In the genomic region with DNA sequence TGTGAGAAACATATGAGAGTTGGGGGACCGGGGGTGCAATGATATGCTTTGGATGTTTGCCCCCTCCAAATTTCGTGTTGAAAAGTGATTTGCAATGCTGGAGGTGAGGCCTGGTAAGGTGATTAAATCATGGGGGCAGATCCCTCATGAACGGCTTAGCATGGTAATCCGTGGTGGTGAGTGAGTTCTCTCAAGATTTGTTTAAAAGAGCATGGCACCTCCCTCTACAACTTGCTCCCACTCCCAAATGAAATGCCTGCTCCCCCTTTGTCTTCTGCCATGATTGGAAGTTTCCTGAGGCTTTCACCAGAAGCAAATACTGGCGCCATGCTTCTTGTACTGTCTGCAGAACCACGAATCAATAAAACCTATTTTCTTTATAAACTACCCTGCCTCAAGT, we compare ENCODE assay signal across 8 cellular contexts. TPM values are rescaled to one million over a fixed set of nuclear protein-coding genes. Genes with fewer than 3 reads are reported as not detected.
A peak's percentile ranks its signal among the peaks of the same experiment; 100 is the strongest.
DNase-seq lines count a peak whose midpoint lies in the region; ATAC-seq and TF ChIP-seq lines count a peak whose summit lies in the region.

No MANE protein-coding gene starts in this region.

- peaks cover 71% of the 10 kb centered on the region for H3K79me2 ChIP-seq in hepatocyte

- peak overlapping the region; percentile 40 for H3K27ac Mint-ChIP-seq in stimulated activated naive CD8-positive, alpha-beta T cell treated with anti-CD3 and anti-CD28 coated beads, Interleukin-15, Interleukin-2, amounts not matched to agents 100 ng/mL and 50 ng/mL, for 24 hours
- peak overlapping the region; percentile 17 for H3K27ac Mint-ChIP-seq in type B pancreatic cell

- whole genome bisulfite sequencing in hepatocyte (ENCODE audit: low lambda C conversion rate, missing lambda C conversion rate): 75% methylated on average over 6 of the region's 6 CpGs

- H3K27ac ChIP-seq in RWPE2 (ENCODE audit: poor library complexity, severe bottlenecking) (peak overlapping the region; percentile 80), hepatocyte (no peak overlapping the region)

- H3K4me1 ChIP-seq in RWPE2 (ENCODE audit: insufficient read depth, poor library complexity, severe bottlenecking) (peaks cover 37% of the 10 kb centered on the region), hepatocyte (ENCODE audit: insufficient read depth) (peaks cover 9% of the 10 kb centered on the region)

- no peaks in the 10 kb centered on the region for H3K9me2 ChIP-seq in hepatocyte (replicated peaks; ENCODE audit: insufficient read depth)

- peaks cover 36% of the 10 kb centered on the region for H4K20me1 ChIP-seq in hepatocyte (ENCODE audit: insufficient read depth, poor library complexity, severe bottlenecking)

- DNase-seq in stimulated activated naive CD8-positive, alpha-beta T cell treated with anti-CD3 and anti-CD28 coated beads, Interleukin-15, Interleukin-2, amounts not matched to agents 100 U/mL and 50 U/mL, for 24 hours: no peak
- DNase-seq in RWPE2 (ENCODE audit: low spot score): no peak
- DNase-seq in hepatocyte (ENCODE audit: low spot score): no peak
- no peak for DNase-seq in type B pancreatic cell (ENCODE audit: extremely low spot score, unreplicated experiment)
- no peak for DNase-seq in EL
- DNase-seq in epidermal melanocyte (ENCODE audit: insufficient read length, low spot score): no peak
- no peak for DNase-seq in activated CD4-positive, alpha-beta T cell treated with anti-CD3 and anti-CD28 coated beads for 4 hours

- peak overlapping the region; percentile 98 for H3K4me3 Mint-ChIP-seq in stimulated activated naive CD8-positive, alpha-beta T cell treated with anti-CD3 and anti-CD28 coated beads, Interleukin-15, Interleukin-2, amounts not matched to agents 100 ng/mL and 50 ng/mL, for 24 hours
- peak overlapping the region; percentile 94 for H3K4me3 Mint-ChIP-seq in type B pancreatic cell

- H2AFZ ChIP-seq in hepatocyte: no peak overlapping the region

- H3K36me3 Mint-ChIP-seq in stimulated activated naive CD8-positive, alpha-beta T cell treated with anti-CD3 and anti-CD28 coated beads, Interleukin-15, Interleukin-2, amounts not matched to agents 100 ng/mL and 50 ng/mL, for 24 hours (ENCODE audit: low read depth): peaks cover 66% of the 10 kb centered on the region
- H3K36me3 Mint-ChIP-seq in type B pancreatic cell: peaks cover 35% of the 10 kb centered on the region

- H3K9me3 Mint-ChIP-seq in stimulated activated naive CD8-positive, alpha-beta T cell treated with anti-CD3 and anti-CD28 coated beads, Interleukin-15, Interleukin-2, amounts not matched to agents 100 ng/mL and 50 ng/mL, for 24 hours: peaks cover 4% of the 10 kb centered on the region
- no peaks in the 10 kb centered on the region for H3K9me3 Mint-ChIP-seq in type B pancreatic cell

- H3K4me1 Mint-ChIP-seq in stimulated activated naive CD8-positive, alpha-beta T cell treated with anti-CD3 and anti-CD28 coated beads, Interleukin-15, Interleukin-2, amounts not matched to agents 100 ng/mL and 50 ng/mL, for 24 hours (ENCODE audit: low read depth): peaks cover 57% of the 10 kb centered on the region
- peaks cover 36% of the 10 kb centered on the region for H3K4me1 Mint-ChIP-seq in type B pancreatic cell (ENCODE audit: unreplicated experiment)

- H3K4me2 ChIP-seq in hepatocyte: peak overlapping the region; percentile 87

- H3K27me3 Mint-ChIP-seq in stimulated activated naive CD8-positive, alpha-beta T cell treated with anti-CD3 and anti-CD28 coated beads, Interleukin-15, Interleukin-2, amounts not matched to agents 100 ng/mL and 50 ng/mL, for 24 hours: no peaks in the 10 kb centered on the region
- H3K27me3 Mint-ChIP-seq in type B pancreatic cell: no peaks in the 10 kb centered on the region

- H3K27me3 ChIP-seq in RWPE2 (ENCODE audit: insufficient read depth, poor library complexity, severe bottlenecking): no peaks in the 10 kb centered on the region
- H3K27me3 ChIP-seq in hepatocyte: no peaks in the 10 kb centered on the region

- H3K36me3 ChIP-seq in RWPE2 (ENCODE audit: low read depth) (peaks cover 65% of the 10 kb centered on the region), hepatocyte (replicated peaks; ENCODE audit: insufficient read depth, low read depth) (no peaks in the 10 kb centered on the region)

- H3K4me3 ChIP-seq in RWPE2 (ENCODE audit: severe bottlenecking): peak overlapping the region; percentile 99
- no peak overlapping the region for H3K4me3 ChIP-seq in hepatocyte

- H3K9me3 ChIP-seq in RWPE2 (ENCODE audit: severe bottlenecking) (no peaks in the 10 kb centered on the region), hepatocyte (ENCODE audit: low read depth) (no peaks in the 10 kb centered on the region)

- ATAC-seq in stimulated activated naive CD8-positive, alpha-beta T cell treated with anti-CD3 and anti-CD28 coated beads, Interleukin-15, Interleukin-2, amounts not matched to agents 100 U/mL and 50 U/mL, for 24 hours: no peak
- ATAC-seq in RWPE2 (ENCODE audit: low read depth): no peak

- no peak for TF ChIP-seq CTCF in RWPE2 (IDR thresholded peaks at IDR 0.05; ENCODE audit: poor library complexity, severe bottlenecking)
- no peak for TF ChIP-seq CTCF in hepatocyte (IDR thresholded peaks at IDR 0.05; ENCODE audit: poor library complexity)
- TF ChIP-seq CTCF in type B pancreatic cell (conservative IDR thresholded peaks at IDR 0.05): no peak

RNA-seq across cellular contexts. Expression of gene DEK, which starts 2.5 kb away (rescaled TPM):
- total RNA-seq in hepatocyte: 70.8 and 81.3 TPM in 2 replicates
- polyA plus RNA-seq in hepatocyte: 39.9 and 61.0 TPM in 2 replicates
- total RNA-seq in type B pancreatic cell (ENCODE audit: low replicate concordance): 84.2 and 124 TPM in 2 replicates
